21 cellular contexts compared by ENCODE assay signal in the genomic region with DNA sequence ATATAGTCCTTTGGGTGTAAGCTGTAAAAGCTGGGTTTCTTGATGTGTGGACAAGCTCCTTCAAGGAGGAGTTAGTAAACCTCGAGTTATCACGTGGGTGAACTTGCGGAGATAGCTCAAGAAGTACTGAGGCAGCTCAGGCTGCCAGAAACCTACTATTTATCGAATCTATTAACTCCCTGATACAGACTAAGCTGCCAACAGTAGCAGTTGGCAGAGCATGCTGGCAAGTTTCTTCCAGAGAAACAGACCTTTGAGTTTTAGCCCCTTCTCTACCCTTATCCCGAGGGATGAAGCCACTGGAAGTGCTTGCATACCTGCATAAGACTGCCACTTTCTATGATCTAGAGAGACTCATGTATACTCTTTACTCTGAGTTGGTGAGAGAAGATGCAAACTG.
"Had no signal": no experiment of that assay in that cellular context is flagged by ENCODE, and none has a peak within 500 bp of the region (broad histone marks: within the 10 kb centered on the region; RNA-seq: fewer than 3 reads in every experiment).

No MANE protein-coding gene starts in this region.

- H3K4me3 ChIP-seq: coronary artery, dorsolateral prefrontal cortex, esophagus muscularis mucosa, gastrocnemius medialis, heart right ventricle, left lung, lower lobe of right lung, mucosa of descending colon had no signal

- H3K27ac ChIP-seq: coronary artery, dorsolateral prefrontal cortex, esophagus muscularis mucosa, gastrocnemius medialis, heart right ventricle, left lung, lower lobe of right lung had no signal

- H3K4me1 ChIP-seq: esophagus muscularis mucosa, gastrocnemius medialis, heart right ventricle, left lung, lower lobe of right lung had no signal

- DNase-seq: dermis blood vessel endothelial cell; dorsolateral prefrontal cortex; effector CD4-positive, alpha-beta T cell; effector memory CD4-positive, alpha-beta T cell; foreskin melanocyte; gastrocnemius medialis; glutamatergic neuron; head of caudate nucleus; heart right ventricle; hypothalamus; immature natural killer cell; islet precursor cell; kidney; kidney glomerular epithelial cell; left colon; left lung; left ventricle myocardium superior; lower lobe of right lung had no signal

- H3K9me3 ChIP-seq: esophagus muscularis mucosa, gastrocnemius medialis, heart right ventricle, left lung, lower lobe of right lung, mucosa of descending colon had no signal

- ATAC-seq: gastrocnemius medialis, heart right ventricle, left colon, left lung, left ventricle myocardium superior, lower lobe of right lung, mucosa of descending colon had no signal

- H3K36me3 ChIP-seq: esophagus muscularis mucosa, gastrocnemius medialis, heart right ventricle, left lung, lower lobe of right lung had no signal

- H3K27me3 ChIP-seq: esophagus muscularis mucosa, gastrocnemius medialis, left lung had no signal
